ENCODE assay signal across 2 cellular contexts in genomic region chr12:43884683-43885410, GRCh38.
TF ChIP-seq lines count a peak whose summit lies in the region.

No MANE protein-coding gene starts in this region.

TF ChIP-seq in H1, 55 proteins besides CTCF, POLR2A, EP300 and RAD21 (continued from another document):
- TF ChIP-seq KDM4A (IDR thresholded peaks at IDR 0.05; ENCODE audit: low read depth, low read length, severe bottlenecking): no peak
- TF ChIP-seq TBP (IDR thresholded peaks at IDR 0.05; ENCODE audit: low read depth, low read length): no peak
- no peak for TF ChIP-seq GABPA (IDR thresholded peaks at IDR 0.05; ENCODE audit: borderline replicate concordance, insufficient read depth, low read length)

TF ChIP-seq in SK-N-SH treated with all-trans-retinoic acid at 6 μM for 48 hours, 23 proteins besides CTCF, POLR2A, EP300 and RAD21 (continued from another document):
- TF ChIP-seq CSDC2 (CRISPR knock-in tag; IDR thresholded peaks at IDR 0.05): no peak
- TF ChIP-seq TOX (CRISPR knock-in tag; IDR thresholded peaks at IDR 0.05; ENCODE audit: borderline replicate concordance): no peak
- TF ChIP-seq PATZ1 (CRISPR knock-in tag; IDR thresholded peaks at IDR 0.05; ENCODE audit: borderline replicate concordance): no peak
- no peak for TF ChIP-seq ARNTL (CRISPR knock-in tag; IDR thresholded peaks at IDR 0.05; ENCODE audit: borderline replicate concordance, low read depth)
- no peak for TF ChIP-seq RARB (CRISPR knock-in tag; IDR thresholded peaks at IDR 0.05)
- TF ChIP-seq CREB5 (CRISPR knock-in tag; IDR thresholded peaks at IDR 0.05; ENCODE audit: low read depth): no peak
- TF ChIP-seq PPARA (CRISPR knock-in tag; IDR thresholded peaks at IDR 0.05; ENCODE audit: borderline replicate concordance): no peak
